21 cellular contexts compared by ENCODE assay signal in the genomic region with DNA sequence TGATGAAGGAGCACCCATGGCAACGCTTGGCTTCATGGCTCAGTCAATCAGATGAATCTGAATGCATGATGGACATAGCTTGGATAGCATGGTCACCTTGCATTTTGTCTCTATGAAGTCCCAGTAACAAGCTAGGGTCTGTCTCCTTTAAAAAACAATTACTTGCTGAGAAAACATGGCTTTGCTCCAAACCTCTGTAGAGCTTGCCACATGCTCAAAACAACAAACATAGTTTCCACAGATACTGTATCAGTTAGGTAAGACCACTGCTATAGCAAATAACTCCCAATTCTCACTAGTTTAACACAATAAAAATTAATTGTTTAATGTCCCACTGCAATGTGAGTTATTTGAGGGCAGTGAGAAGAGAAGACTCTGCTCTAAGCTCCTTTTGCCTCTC.
"Had no signal": no experiment of that assay in that cellular context is flagged by ENCODE, and none has a peak within 500 bp of the region (broad histone marks: within the 10 kb centered on the region; RNA-seq: fewer than 3 reads in every experiment).

No MANE protein-coding gene starts in this region.

- H3K4me1 Mint-ChIP-seq: activated CD8-positive, alpha-beta memory T cell treated with anti-CD3 and anti-CD28 coated beads, Interleukin-2, amount 10 ng/mL, durations not matched to agents 7 days and 5 days had no signal

- H3K27ac Mint-ChIP-seq: activated CD4-positive, alpha-beta memory T cell treated with anti-CD3 and anti-CD28 coated beads for 36 hours; activated CD8-positive, alpha-beta memory T cell treated with anti-CD3 and anti-CD28 coated beads, Interleukin-2, amount 10 ng/mL, durations not matched to agents 7 days and 5 days had no signal

- H3K9me3 Mint-ChIP-seq: activated CD4-positive, alpha-beta memory T cell treated with anti-CD3 and anti-CD28 coated beads for 36 hours had no signal

- H3K36me3 Mint-ChIP-seq: activated CD4-positive, alpha-beta memory T cell treated with anti-CD3 and anti-CD28 coated beads for 36 hours; activated CD8-positive, alpha-beta memory T cell treated with anti-CD3 and anti-CD28 coated beads, Interleukin-2, amount 10 ng/mL, durations not matched to agents 7 days and 5 days had no signal

- H3K36me3 ChIP-seq: breast epithelium, gastrocnemius medialis, heart right ventricle, stomach, upper lobe of left lung had no signal

- H3K4me3 Mint-ChIP-seq: activated CD4-positive, alpha-beta memory T cell treated with anti-CD3 and anti-CD28 coated beads for 36 hours; activated CD8-positive, alpha-beta memory T cell treated with anti-CD3 and anti-CD28 coated beads, Interleukin-2, amount 10 ng/mL, durations not matched to agents 7 days and 5 days; neural crest cell had no signal

- H3K27ac ChIP-seq: breast epithelium, gastrocnemius medialis, heart right ventricle, psoas muscle, stomach, testis, upper lobe of left lung, VCaP had no signal

- H3K27me3 ChIP-seq: breast epithelium, gastrocnemius medialis, heart right ventricle, stomach, testis, upper lobe of left lung had no signal

- H3K9me3 ChIP-seq: breast epithelium, gastrocnemius medialis, heart right ventricle, psoas muscle, stomach, testis, upper lobe of left lung had no signal

- H3K4me3 ChIP-seq: breast epithelium, gastrocnemius medialis, heart right ventricle, lung, psoas muscle, stomach, testis, upper lobe of left lung had no signal

- ATAC-seq: activated CD8-positive, alpha-beta memory T cell treated with anti-CD3 and anti-CD28 coated beads, Interleukin-2, amount 10 ng/mL, durations not matched to agents 7 days and 5 days; gastrocnemius medialis; heart right ventricle; left cardiac atrium; psoas muscle; sciatic nerve had no signal

- H3K4me1 ChIP-seq: breast epithelium, gastrocnemius medialis, heart right ventricle, psoas muscle, stomach, testis, upper lobe of left lung had no signal

- DNase-seq: activated CD4-positive, alpha-beta memory T cell treated with anti-CD3 and anti-CD28 coated beads for 36 hours; activated CD8-positive, alpha-beta memory T cell treated with anti-CD3 and anti-CD28 coated beads, Interleukin-2, amount 10 ng/mL, durations not matched to agents 7 days and 5 days; activated effector memory CD4-positive, alpha-beta T cell treated with Interleukin-2 at 50 U/mL for 16 hours; activated naive CD4-positive, alpha-beta T cell treated with anti-CD3 and anti-CD28 coated beads, Interleukin-2, amount 50 U/mL, for 16 hours; activated T-cell treated with anti-CD3 and anti-CD28 coated beads, Interleukin-2, amount 50 U/mL, for 1 hour; amniotic stem cell; gastrocnemius medialis; heart right ventricle; left cardiac atrium; midbrain; psoas muscle; stimulated activated CD4-positive, alpha-beta T cell treated with anti-CD3 and anti-CD28 coated beads, Interleukin-1b, Interleukin-23, amount 100 ng/mL, for 48 hours; stomach; T-helper 1 cell; testis; upper lobe of left lung had no signal
